Comparison of ENCODE assay signal across 1 cellular context in genomic region chr6:87700729-87701675, GRCh38.
A peak's percentile ranks its signal among the peaks of the same experiment; 100 is the strongest.
TF ChIP-seq lines count a peak whose summit lies in the region.

No MANE protein-coding gene starts in this region.

TF ChIP-seq in HepG2, 621 proteins besides CTCF, POLR2A, EP300 and RAD21 (continued from another document and continues in another):
- TF ChIP-seq ZC3H13 (CRISPR knock-in tag; IDR thresholded peaks at IDR 0.05) (peak; percentile 73), ZNF740 (CRISPR knock-in tag; IDR thresholded peaks at IDR 0.05) (peak; percentile 29; the same call in 1 of the 2 replicates), ZNF225 (CRISPR knock-in tag; IDR thresholded peaks at IDR 0.05) (no peak), SMC3 (IDR thresholded peaks at IDR 0.05; ENCODE audit: low read length) (peak; percentile 38; the same call in 1 of the 2 replicates), PRPF4 (IDR thresholded peaks at IDR 0.05; ENCODE audit: low read depth, low read length, poor library complexity, severe bottlenecking) (peak; percentile 82), ZMYM4 (CRISPR knock-in tag; IDR thresholded peaks at IDR 0.05) (no peak), KAT2B (IDR thresholded peaks at IDR 0.05; ENCODE audit: borderline replicate concordance, low read depth, low read length) (no peak), HDAC1 (CRISPR knock-in tag; IDR thresholded peaks at IDR 0.05) (no peak), HNF4A (CRISPR knock-in tag; IDR thresholded peaks at IDR 0.05) (no peak), ONECUT2 (CRISPR knock-in tag; IDR thresholded peaks at IDR 0.05) (peak; percentile 88), ZNF543 (CRISPR knock-in tag; IDR thresholded peaks at IDR 0.05) (no peak), ZBTB8A (CRISPR knock-in tag; IDR thresholded peaks at IDR 0.05; ENCODE audit: borderline replicate concordance, low read depth) (no peak), ZNF605 (CRISPR knock-in tag; IDR thresholded peaks at IDR 0.05) (no peak), SKI (IDR thresholded peaks at IDR 0.05; ENCODE audit: partially characterized antibody) (peak; percentile 37), ZNF790 (CRISPR knock-in tag; IDR thresholded peaks at IDR 0.05; ENCODE audit: borderline replicate concordance) (no peak), ZNF788 (CRISPR knock-in tag; IDR thresholded peaks at IDR 0.05; ENCODE audit: borderline replicate concordance) (no peak), ZIK1 (CRISPR knock-in tag; IDR thresholded peaks at IDR 0.05; ENCODE audit: borderline replicate concordance, low read depth) (no peak), SRY (CRISPR knock-in tag; IDR thresholded peaks at IDR 0.05) (no peak), BATF2 (CRISPR knock-in tag; IDR thresholded peaks at IDR 0.05) (no peak), HOXD1 (CRISPR knock-in tag; IDR thresholded peaks at IDR 0.05) (0 out of 2 replicates have a peak, but pooled peaks have one; percentile 6), IRX3 (CRISPR knock-in tag; IDR thresholded peaks at IDR 0.05; ENCODE audit: borderline replicate concordance, low read depth) (no peak), EZH2 (conservative IDR thresholded peaks at IDR 0.05; ENCODE audit: low read depth, low read length) (no peak), ZNF737 (CRISPR knock-in tag; IDR thresholded peaks at IDR 0.05; ENCODE audit: borderline replicate concordance) (no peak), POLR2G (IDR thresholded peaks at IDR 0.05; ENCODE audit: low read depth, low read length) (peak; percentile 51; the same call in 1 of the 2 replicates), SCMH1 (CRISPR knock-in tag; IDR thresholded peaks at IDR 0.05; ENCODE audit: borderline replicate concordance) (no peak), HNRNPH1 (optimal IDR thresholded peaks at IDR 0.05; ENCODE audit: low read depth, low read length) (no peak), ZNF550 (CRISPR knock-in tag; IDR thresholded peaks at IDR 0.05; ENCODE audit: borderline replicate concordance) (no peak), HDAC2 (CRISPR knock-in tag; IDR thresholded peaks at IDR 0.05) (peak; percentile 13; the same call in 1 of the 2 replicates), SNAI1 (CRISPR knock-in tag; IDR thresholded peaks at IDR 0.05; ENCODE audit: borderline replicate concordance) (no peak), ZNF558 (CRISPR knock-in tag; IDR thresholded peaks at IDR 0.05; ENCODE audit: borderline replicate concordance) (no peak), ZNF333 (CRISPR knock-in tag; IDR thresholded peaks at IDR 0.05; ENCODE audit: borderline replicate concordance) (no peak), KDM5B (CRISPR knock-in tag; IDR thresholded peaks at IDR 0.05; ENCODE audit: borderline replicate concordance) (no peak), TCF7L2 (IDR thresholded peaks at IDR 0.05; ENCODE audit: low read depth, low read length) (no peak), ZNF264 (CRISPR knock-in tag; IDR thresholded peaks at IDR 0.05) (no peak), CREB1 (IDR thresholded peaks at IDR 0.05) (no peak), CREB1 (CRISPR knock-in tag; IDR thresholded peaks at IDR 0.05) (no peak), TOPORS (CRISPR knock-in tag; IDR thresholded peaks at IDR 0.05) (no peak), ZNF597 (CRISPR knock-in tag; IDR thresholded peaks at IDR 0.05) (no peak), ZNF331 (CRISPR knock-in tag; IDR thresholded peaks at IDR 0.05) (no peak), RORA (CRISPR knock-in tag; IDR thresholded peaks at IDR 0.05) (no peak), MAF1 (CRISPR knock-in tag; IDR thresholded peaks at IDR 0.05; ENCODE audit: borderline replicate concordance) (no peak), GFI1 (CRISPR knock-in tag; IDR thresholded peaks at IDR 0.05; ENCODE audit: borderline replicate concordance) (no peak), ASH2L (IDR thresholded peaks at IDR 0.05; ENCODE audit: insufficient read length, low read depth, low read length) (peak; percentile 10), PRMT3 (CRISPR knock-in tag; IDR thresholded peaks at IDR 0.05; ENCODE audit: borderline replicate concordance, low read depth) (no peak), ZNF281 (CRISPR knock-in tag; IDR thresholded peaks at IDR 0.05; ENCODE audit: borderline replicate concordance) (peak; percentile 32; the same call in 1 of the 2 replicates), ZSCAN30 (CRISPR knock-in tag; IDR thresholded peaks at IDR 0.05) (no peak), HNRNPL (IDR thresholded peaks at IDR 0.05; ENCODE audit: low read depth, low read length) (0 out of 2 replicates have a peak, but pooled peaks have one; percentile 10), ZNF570 (CRISPR knock-in tag; IDR thresholded peaks at IDR 0.05; ENCODE audit: borderline replicate concordance) (no peak), CBFB (CRISPR knock-in tag; IDR thresholded peaks at IDR 0.05) (no peak), SP2 (CRISPR knock-in tag; IDR thresholded peaks at IDR 0.05) (no peak), ZBTB39 (CRISPR knock-in tag; IDR thresholded peaks at IDR 0.05) (no peak), DNMT3B (CRISPR knock-in tag; conservative IDR thresholded peaks at IDR 0.05) (no peak), MXI1 (IDR thresholded peaks at IDR 0.05; ENCODE audit: borderline replicate concordance, low read depth, low read length) (peak; percentile 12; the same call in 1 of the 3 replicates), LCORL (IDR thresholded peaks at IDR 0.05) (no peak), LCORL (CRISPR knock-in tag; IDR thresholded peaks at IDR 0.05) (no peak), ZNF775 (CRISPR knock-in tag; IDR thresholded peaks at IDR 0.05; ENCODE audit: borderline replicate concordance) (no peak), TEF (CRISPR knock-in tag; IDR thresholded peaks at IDR 0.05) (no peak), WIZ (CRISPR knock-in tag; IDR thresholded peaks at IDR 0.05) (no peak), AGO2 (optimal IDR thresholded peaks at IDR 0.05; ENCODE audit: low read depth, low read length) (peak; percentile 96), MTF1 (CRISPR knock-in tag; IDR thresholded peaks at IDR 0.05) (no peak), TCF12 (IDR thresholded peaks at IDR 0.05) (no peak), TCF12 (CRISPR knock-in tag; IDR thresholded peaks at IDR 0.05) (no peak)
- TF ChIP-seq, protein P1, sequence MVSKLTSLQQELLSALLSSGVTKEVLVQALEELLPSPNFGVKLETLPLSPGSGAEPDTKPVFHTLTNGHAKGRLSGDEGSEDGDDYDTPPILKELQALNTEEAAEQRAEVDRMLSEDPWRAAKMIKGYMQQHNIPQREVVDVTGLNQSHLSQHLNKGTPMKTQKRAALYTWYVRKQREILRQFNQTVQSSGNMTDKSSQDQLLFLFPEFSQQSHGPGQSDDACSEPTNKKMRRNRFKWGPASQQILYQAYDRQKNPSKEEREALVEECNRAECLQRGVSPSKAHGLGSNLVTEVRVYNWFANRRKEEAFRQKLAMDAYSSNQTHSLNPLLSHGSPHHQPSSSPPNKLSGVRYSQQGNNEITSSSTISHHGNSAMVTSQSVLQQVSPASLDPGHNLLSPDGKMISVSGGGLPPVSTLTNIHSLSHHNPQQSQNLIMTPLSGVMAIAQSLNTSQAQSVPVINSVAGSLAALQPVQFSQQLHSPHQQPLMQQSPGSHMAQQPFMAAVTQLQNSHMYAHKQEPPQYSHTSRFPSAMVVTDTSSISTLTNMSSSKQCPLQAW (CRISPR knock-in tag; IDR thresholded peaks at IDR 0.05), result 0 out of 2 replicates have a peak, but pooled peaks have one; percentile 45
- TF ChIP-seq, protein P2, sequence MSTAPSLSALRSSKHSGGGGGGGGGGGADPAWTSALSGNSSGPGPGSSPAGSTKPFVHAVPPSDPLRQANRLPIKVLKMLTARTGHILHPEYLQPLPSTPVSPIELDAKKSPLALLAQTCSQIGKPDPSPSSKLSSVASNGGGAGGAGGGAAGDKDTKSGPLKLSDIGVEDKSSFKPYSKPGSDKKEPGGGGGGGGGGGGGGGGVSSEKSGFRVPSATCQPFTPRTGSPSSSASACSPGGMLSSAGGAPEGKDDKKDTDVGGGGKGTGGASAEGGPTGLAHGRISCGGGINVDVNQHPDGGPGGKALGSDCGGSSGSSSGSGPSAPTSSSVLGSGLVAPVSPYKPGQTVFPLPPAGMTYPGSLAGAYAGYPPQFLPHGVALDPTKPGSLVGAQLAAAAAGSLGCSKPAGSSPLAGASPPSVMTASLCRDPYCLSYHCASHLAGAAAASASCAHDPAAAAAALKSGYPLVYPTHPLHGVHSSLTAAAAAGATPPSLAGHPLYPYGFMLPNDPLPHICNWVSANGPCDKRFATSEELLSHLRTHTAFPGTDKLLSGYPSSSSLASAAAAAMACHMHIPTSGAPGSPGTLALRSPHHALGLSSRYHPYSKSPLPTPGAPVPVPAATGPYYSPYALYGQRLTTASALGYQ (CRISPR knock-in tag; IDR thresholded peaks at IDR 0.05), result 0 out of 2 replicates have a peak, but pooled peaks have one; percentile 18
- TF ChIP-seq, protein P3, sequence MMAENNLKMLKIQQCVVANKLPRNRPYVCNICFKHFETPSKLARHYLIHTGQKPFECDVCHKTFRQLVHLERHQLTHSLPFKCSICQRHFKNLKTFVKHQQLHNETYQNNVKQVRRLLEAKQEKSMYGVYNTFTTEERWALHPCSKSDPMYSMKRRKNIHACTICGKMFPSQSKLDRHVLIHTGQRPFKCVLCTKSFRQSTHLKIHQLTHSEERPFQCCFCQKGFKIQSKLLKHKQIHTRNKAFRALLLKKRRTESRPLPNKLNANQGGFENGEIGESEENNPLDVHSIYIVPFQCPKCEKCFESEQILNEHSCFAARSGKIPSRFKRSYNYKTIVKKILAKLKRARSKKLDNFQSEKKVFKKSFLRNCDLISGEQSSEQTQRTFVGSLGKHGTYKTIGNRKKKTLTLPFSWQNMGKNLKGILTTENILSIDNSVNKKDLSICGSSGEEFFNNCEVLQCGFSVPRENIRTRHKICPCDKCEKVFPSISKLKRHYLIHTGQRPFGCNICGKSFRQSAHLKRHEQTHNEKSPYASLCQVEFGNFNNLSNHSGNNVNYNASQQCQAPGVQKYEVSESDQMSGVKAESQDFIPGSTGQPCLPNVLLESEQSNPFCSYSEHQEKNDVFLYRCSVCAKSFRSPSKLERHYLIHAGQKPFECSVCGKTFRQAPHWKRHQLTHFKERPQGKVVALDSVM (CRISPR knock-in tag; IDR thresholded peaks at IDR 0.05), result no peak
